ENCODE assay signal across 8 cellular contexts in the genomic region with DNA sequence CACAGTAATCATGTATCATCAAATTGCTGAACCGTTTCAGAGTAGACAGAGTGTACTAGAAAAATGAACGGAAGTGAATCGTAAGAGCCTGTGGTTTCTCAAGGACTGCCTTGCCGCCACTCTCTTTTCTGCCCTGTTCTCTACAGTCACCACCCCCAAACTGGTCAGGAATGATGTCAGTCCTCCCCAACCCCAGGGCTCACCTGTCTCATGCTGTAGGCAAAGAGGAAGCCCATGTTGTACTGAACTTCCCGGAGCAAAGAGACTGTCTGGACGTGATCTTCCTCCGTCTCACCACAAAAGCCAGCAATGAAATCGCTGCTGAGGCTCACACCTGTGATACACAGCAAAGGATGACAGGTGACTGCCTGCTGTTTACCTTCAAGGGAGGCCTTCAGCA. TPM values are rescaled to one million over a fixed set of nuclear protein-coding genes. Genes with fewer than 3 reads are reported as not detected.
DNase-seq lines count a peak whose midpoint lies in the region; ATAC-seq lines count a peak whose summit lies in the region.

No MANE protein-coding gene starts in this region.

- ATAC-seq in GM19328 (IDR thresholded peaks at IDR 0.05; ENCODE audit: unreplicated experiment) (no peak), HG02759 (IDR thresholded peaks at IDR 0.05; ENCODE audit: unreplicated experiment) (no peak), HG03521 (IDR thresholded peaks at IDR 0.05; ENCODE audit: unreplicated experiment) (no peak)

- no peaks in the 10 kb centered on the region for H3K9me3 Mint-ChIP-seq in activated naive CD8-positive, alpha-beta T cell treated with anti-CD3 and anti-CD28 coated beads for 36 hours

- peaks cover 10% of the 10 kb centered on the region for H3K4me1 Mint-ChIP-seq in activated naive CD8-positive, alpha-beta T cell treated with anti-CD3 and anti-CD28 coated beads for 36 hours

- peak; percentile 81 for DNase-seq in DMS53 treated with DMSO at 0.1 percent for 48 hours (lab: John Stamatoyannopoulos, UW; ENCODE audit: unreplicated experiment)
- peak; percentile 54 to 79 (median 60) for DNase-seq in T-helper 1 cell
- DNase-seq in activated naive CD8-positive, alpha-beta T cell treated with anti-CD3 and anti-CD28 coated beads for 36 hours, result peak; percentile 5
- peak; percentile 12 to 16 for DNase-seq in stimulated activated CD4-positive, alpha-beta T cell treated with anti-CD3 and anti-CD28 coated beads, Interleukin-2, amount 100 ng/mL, for 48 hours
- DNase-seq in COLO829 (ENCODE audit: low spot score), result no peak

- no peaks in the 10 kb centered on the region for H3K27me3 Mint-ChIP-seq in activated naive CD8-positive, alpha-beta T cell treated with anti-CD3 and anti-CD28 coated beads for 36 hours

- H3K4me3 Mint-ChIP-seq in activated naive CD8-positive, alpha-beta T cell treated with anti-CD3 and anti-CD28 coated beads for 36 hours, result no peak overlapping the region

- peaks cover 25% of the 10 kb centered on the region for H3K36me3 Mint-ChIP-seq in activated naive CD8-positive, alpha-beta T cell treated with anti-CD3 and anti-CD28 coated beads for 36 hours

- H3K27ac Mint-ChIP-seq in activated naive CD8-positive, alpha-beta T cell treated with anti-CD3 and anti-CD28 coated beads for 36 hours, result peak overlapping the region; percentile 54

RNA-seq across cellular contexts. Expression of gene CDK5RAP1, which starts 31.0 kb away (rescaled TPM):
- 10 to 100 TPM; 41.0 to 42.3 TPM for total RNA-seq in activated naive CD8-positive, alpha-beta T cell treated with anti-CD3 and anti-CD28 coated beads for 36 hours
